In genomic region chr5:78293856-78294249, GRCh38 we compare ENCODE assay signal across 8 cellular contexts. TPM values are rescaled to one million over a fixed set of nuclear protein-coding genes. Genes with fewer than 3 reads are reported as not detected.
DNase-seq lines count a peak whose midpoint lies in the region; ATAC-seq lines count a peak whose summit lies in the region.

No MANE protein-coding gene starts in this region.

- peak overlapping the region; percentile 14 for H2AFZ ChIP-seq in ACC112 (ENCODE audit: low read length, unreplicated experiment)

- no peaks in the 10 kb centered on the region for H3K9me3 Mint-ChIP-seq in activated T-helper 2 cell treated with anti-CD3 and anti-CD28 coated beads, Interferon-gamma antibody, Interleukin-2, Interleukin-4, amounts not matched to agents 10 μg/mL and 5 μg/mL and 100 μg/mL, durations not matched to agents 14 hours and 24 hours and 36 hours
- no peaks in the 10 kb centered on the region for H3K9me3 Mint-ChIP-seq in stimulated activated effector memory CD8-positive, alpha-beta T cell treated with anti-CD3 and anti-CD28 coated beads, Interleukin-12 subunit alpha, Interleukin-12 subunit beta, amount 100 ng/mL, for 72 hours

- H3K36me3 ChIP-seq in ACC112 (ENCODE audit: insufficient read depth, low read length) (no peaks in the 10 kb centered on the region), HAP-1 (replicated peaks) (no peaks in the 10 kb centered on the region), iPS-18a (ENCODE audit: control insufficient read depth, low read depth, low read length) (no peaks in the 10 kb centered on the region)

- DNase-seq in HAP-1 (ENCODE audit: low spot score in 2 of 2) (peak; percentile 28 to 79), NCI-H2029 treated with DMSO at 0.1 percent for 48 hours (lab: John Stamatoyannopoulos, UW) (no peak)
- no peak for DNase-seq in activated T-helper 2 cell treated with anti-CD3 and anti-CD28 coated beads, Interferon-gamma antibody, Interleukin-2, Interleukin-4, amounts not matched to agents 10 μg/mL and 5 μg/mL and 100 μg/mL, durations not matched to agents 14 hours and 24 hours and 36 hours (ENCODE audit: low spot score)
- no peak for DNase-seq in stimulated activated effector memory CD8-positive, alpha-beta T cell treated with anti-CD3 and anti-CD28 coated beads, Interleukin-12 subunit alpha, Interleukin-12 subunit beta, amount 100 ng/mL, for 72 hours (ENCODE audit: low spot score in 2 of 2)

- H3K27ac ChIP-seq in ACC112 (ENCODE audit: low read depth, low read length) (peak overlapping the region; percentile 52), iPS-18a (ENCODE audit: low read length) (peak overlapping the region; percentile 51)

- H3K27me3 ChIP-seq in ACC112 (ENCODE audit: insufficient read depth, low read length), result no peaks in the 10 kb centered on the region
- no peaks in the 10 kb centered on the region for H3K27me3 ChIP-seq in HAP-1 (ENCODE audit: low read depth)
- peaks cover 4% of the 10 kb centered on the region for H3K27me3 ChIP-seq in iPS-18a (ENCODE audit: control insufficient read depth, insufficient read depth, low read length)

- H3K4me1 ChIP-seq in ACC112 (ENCODE audit: control insufficient read depth, insufficient read depth, low read length, unreplicated experiment) (peaks cover 17% of the 10 kb centered on the region), HAP-1 (peaks cover 32% of the 10 kb centered on the region), iPS-18a (ENCODE audit: control insufficient read depth, low read depth, low read length) (peaks cover 4% of the 10 kb centered on the region)

- intact Hi-C loops in activated T-helper 2 cell treated with anti-CD3 and anti-CD28 coated beads, Interferon-gamma antibody, Interleukin-2, Interleukin-4, amounts not matched to agents 10 μg/mL and 5 μg/mL and 100 μg/mL, durations not matched to agents 14 hours and 24 hours and 36 hours (cut with micrococcal nuclease), result loop anchor here (1.0 to 10.0 kb wide), 2 partner anchors 66 to 1221 kb away; partner anchors contain the start of genes HOMER1 and SCAMP1

- peaks cover 32% of the 10 kb centered on the region for H3K4me1 Mint-ChIP-seq in activated T-helper 2 cell treated with anti-CD3 and anti-CD28 coated beads, Interferon-gamma antibody, Interleukin-2, Interleukin-4, amounts not matched to agents 10 μg/mL and 5 μg/mL and 100 μg/mL, durations not matched to agents 14 hours and 24 hours and 36 hours (ENCODE audit: low read depth)
- H3K4me1 Mint-ChIP-seq in stimulated activated effector memory CD8-positive, alpha-beta T cell treated with anti-CD3 and anti-CD28 coated beads, Interleukin-12 subunit alpha, Interleukin-12 subunit beta, amount 100 ng/mL, for 72 hours, result peaks cover 40% of the 10 kb centered on the region

- in situ Hi-C loops in HAP-1 (cut with MboI; ENCODE audit: low sequenced_read_pairs), result no loop called here

- H3K9ac ChIP-seq in iPS-18a (ENCODE audit: low read length), result peak overlapping the region; percentile 85

- H3K9me3 ChIP-seq in HAP-1, result no peaks in the 10 kb centered on the region
- no peaks in the 10 kb centered on the region for H3K9me3 ChIP-seq in iPS-18a (ENCODE audit: control insufficient read depth, low read depth, low read length)

- H3K4me3 Mint-ChIP-seq in activated T-helper 2 cell treated with anti-CD3 and anti-CD28 coated beads, Interferon-gamma antibody, Interleukin-2, Interleukin-4, amounts not matched to agents 10 μg/mL and 5 μg/mL and 100 μg/mL, durations not matched to agents 14 hours and 24 hours and 36 hours (ENCODE audit: low read depth), result peak overlapping the region; percentile 99
- H3K4me3 Mint-ChIP-seq in stimulated activated effector memory CD8-positive, alpha-beta T cell treated with anti-CD3 and anti-CD28 coated beads, Interleukin-12 subunit alpha, Interleukin-12 subunit beta, amount 100 ng/mL, for 72 hours, result peak overlapping the region; percentile 93

- peaks cover 48% of the 10 kb centered on the region for H3K79me2 ChIP-seq in ACC112 (ENCODE audit: control insufficient read depth, insufficient read depth, low read length, unreplicated experiment)

- H3K27ac Mint-ChIP-seq in activated T-helper 2 cell treated with anti-CD3 and anti-CD28 coated beads, Interferon-gamma antibody, Interleukin-2, Interleukin-4, amounts not matched to agents 10 μg/mL and 5 μg/mL and 100 μg/mL, durations not matched to agents 14 hours and 24 hours and 36 hours, result peak overlapping the region; percentile 96
- H3K27ac Mint-ChIP-seq in stimulated activated effector memory CD8-positive, alpha-beta T cell treated with anti-CD3 and anti-CD28 coated beads, Interleukin-12 subunit alpha, Interleukin-12 subunit beta, amount 100 ng/mL, for 72 hours, result peak overlapping the region; percentile 100

- no peak for ATAC-seq in stimulated activated effector memory CD8-positive, alpha-beta T cell treated with anti-CD3 and anti-CD28 coated beads, Interleukin-12 subunit alpha, Interleukin-12 subunit beta, amount 100 ng/mL, for 72 hours
- no peak for ATAC-seq in HG02571 (IDR thresholded peaks at IDR 0.05; ENCODE audit: unreplicated experiment)
- no peak for ATAC-seq in HG03025 (IDR thresholded peaks at IDR 0.05; ENCODE audit: low FRiP score, unreplicated experiment)

- peaks cover 23% of the 10 kb centered on the region for H3K36me3 Mint-ChIP-seq in activated T-helper 2 cell treated with anti-CD3 and anti-CD28 coated beads, Interferon-gamma antibody, Interleukin-2, Interleukin-4, amounts not matched to agents 10 μg/mL and 5 μg/mL and 100 μg/mL, durations not matched to agents 14 hours and 24 hours and 36 hours (ENCODE audit: low read depth)
- H3K36me3 Mint-ChIP-seq in stimulated activated effector memory CD8-positive, alpha-beta T cell treated with anti-CD3 and anti-CD28 coated beads, Interleukin-12 subunit alpha, Interleukin-12 subunit beta, amount 100 ng/mL, for 72 hours, result peaks cover 31% of the 10 kb centered on the region

- H3K4me3 ChIP-seq in ACC112 (ENCODE audit: low read depth, low read length) (peak overlapping the region; percentile 81), HAP-1 (peak overlapping the region; percentile 77), iPS-18a (ENCODE audit: low read length) (peak overlapping the region; percentile 94)

- peaks cover 3% of the 10 kb centered on the region for H3K27me3 Mint-ChIP-seq in activated T-helper 2 cell treated with anti-CD3 and anti-CD28 coated beads, Interferon-gamma antibody, Interleukin-2, Interleukin-4, amounts not matched to agents 10 μg/mL and 5 μg/mL and 100 μg/mL, durations not matched to agents 14 hours and 24 hours and 36 hours (ENCODE audit: low read depth)

RNA-seq across cellular contexts. Expression of gene AP3B1, which starts 0.6 kb away (rescaled TPM):
- 42.9 and 43.9 TPM in 2 replicates for total RNA-seq in activated T-helper 2 cell treated with anti-CD3 and anti-CD28 coated beads, Interferon-gamma antibody, Interleukin-2, Interleukin-4, amounts not matched to agents 10 μg/mL and 5 μg/mL and 100 μg/mL, durations not matched to agents 14 hours and 24 hours and 36 hours

Comparison
In these comparisons a context has a peak if more than half of its experiments do, and no peak if none do; other contexts are left out.
1. DNase-seq: peak in HAP-1 (2 of 2); none in activated T-helper 2 cell treated with anti-CD3 and anti-CD28 coated beads, Interferon-gamma antibody, Interleukin-2, Interleukin-4, amounts not matched to agents 10 μg/mL and 5 μg/mL and 100 μg/mL, durations not matched to agents 14 hours and 24 hours and 36 hours (single experiment), stimulated activated effector memory CD8-positive, alpha-beta T cell treated with anti-CD3 and anti-CD28 coated beads, Interleukin-12 subunit alpha, Interleukin-12 subunit beta, amount 100 ng/mL, for 72 hours (0 of 2) and NCI-H2029 treated with DMSO at 0.1 percent for 48 hours (single experiment).
2. Peak in every context shown above with its lines, with median percentiles within 50 percentile points of each other: H3K4me3 ChIP-seq.